ENCODE assay signal across 26 cellular contexts in the genomic region with DNA sequence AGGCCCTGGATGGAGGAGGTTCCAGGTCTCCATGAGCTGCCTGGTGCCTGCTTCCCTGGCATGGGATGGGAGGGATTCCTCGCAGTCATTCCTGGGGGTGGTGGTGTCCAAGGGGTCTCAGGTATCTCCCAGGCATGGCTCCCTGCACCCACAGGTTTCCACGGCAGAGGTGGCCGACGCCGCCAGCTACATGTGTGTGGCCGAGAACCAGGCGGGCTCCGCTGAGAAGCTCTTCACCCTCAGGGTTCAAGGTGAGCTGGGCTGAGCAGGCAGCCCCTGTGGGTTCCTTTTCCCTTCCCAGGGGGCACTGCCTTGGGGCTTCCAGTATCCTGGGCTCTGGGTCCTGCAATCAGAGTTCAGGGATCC.
"Had no signal": no experiment of that assay in that cellular context is flagged by ENCODE, and none has a peak within 500 bp of the region (broad histone marks: within the 10 kb centered on the region; RNA-seq: fewer than 3 reads in every experiment).

No MANE protein-coding gene starts in this region.

- H3K27ac ChIP-seq: stomach, suprapubic skin, testis, thoracic aorta, thyroid gland, tibial artery, tibial nerve, transverse colon, upper lobe of left lung, upper lobe of right lung, uterus, vagina had no signal

- H3K9me3 ChIP-seq: stomach, suprapubic skin, testis, thoracic aorta, thyroid gland, tibial artery, tibial nerve, transverse colon, upper lobe of left lung, upper lobe of right lung, uterus, vagina had no signal

- H3K4me3 ChIP-seq: stomach, suprapubic skin, testis, thoracic aorta, thyroid gland, tibial artery, tibial nerve, transverse colon, upper lobe of left lung, upper lobe of right lung, uterus, vagina had no signal

- FAIRE-seq: urothelium cell line had no signal

- H3K27me3 ChIP-seq: testis, thyroid gland, tibial nerve, transverse colon, upper lobe of left lung, upper lobe of right lung, uterus, vagina had no signal

- H3K36me3 ChIP-seq: suprapubic skin, thoracic aorta, thyroid gland, tibial artery, tibial nerve, transverse colon, upper lobe of left lung, upper lobe of right lung, uterus, vagina had no signal

- DNase-seq: stimulated activated CD4-positive, alpha-beta T cell treated with anti-CD3 and anti-CD28 coated beads, Interleukin-2, amount 100 ng/mL, for 48 hours; stimulated activated CD4-positive, alpha-beta T cell treated with anti-CD3 and anti-CD28 coated beads, Interleukin-4, amount 100 ng/mL, for 1 hour; stimulated activated CD4-positive, alpha-beta T cell treated with anti-CD3 and anti-CD28 coated beads, Interleukin-4, amount 100 ng/mL, for 24 hours; stimulated activated CD4-positive, alpha-beta T cell treated with anti-CD3 and anti-CD28 coated beads, Interleukin-4, amount 100 ng/mL, for 4 hours; stimulated activated CD8-positive, alpha-beta memory T cell treated with anti-CD3 and anti-CD28 coated beads, Interleukin-4, amount 100 ng/mL, for 48 hours; stimulated activated naive B cell treated with anti-CD40 and anti-IgM and Interleukin-4, amounts not matched to agents 10 μg/mL and 1 μg/mL and 100 μg/mL, for 72 hours; stimulated activated naive CD4-positive, alpha-beta T cell; stimulated activated naive CD4-positive, alpha-beta T cell treated with Interleukin-2 at 50 U/mL for 16 hours; stimulated activated naive CD8-positive, alpha-beta T cell treated with anti-CD3 and anti-CD28 coated beads, Interleukin-15, amount 100 ng/mL, for 72 hours; stimulated activated naive CD8-positive, alpha-beta T cell treated with anti-CD3 and anti-CD28 coated beads, Interleukin-15, Interleukin-2, amounts not matched to agents 100 U/mL and 50 U/mL, for 24 hours; stomach; testis; thyroid gland; tibial artery; transverse colon; trophoblast cell; upper lobe of right lung; uterus had no signal

- H3K4me1 ChIP-seq: stomach, suprapubic skin, testis, thyroid gland, tibial artery, tibial nerve, transverse colon, upper lobe of left lung, upper lobe of right lung, uterus, vagina had no signal

- ATAC-seq: stimulated activated effector memory CD8-positive, alpha-beta T cell treated with anti-CD3 and anti-CD28 coated beads, Interleukin-12 subunit alpha, Interleukin-12 subunit beta, amount 100 ng/mL, for 72 hours; stimulated activated memory B cell treated with anti-CD40 and anti-IgM and Interleukin-4, amounts not matched to agents 10 μg/mL and 1 μg/mL and 100 μg/mL, for 72 hours; stimulated activated naive B cell treated with anti-CD40 and anti-IgM and Interleukin-4, amounts not matched to agents 10 μg/mL and 1 μg/mL and 100 μg/mL, for 72 hours; stimulated activated naive CD8-positive, alpha-beta T cell treated with anti-CD3 and anti-CD28 coated beads, Interleukin-15, amount 100 ng/mL, for 72 hours; stimulated activated naive CD8-positive, alpha-beta T cell treated with anti-CD3 and anti-CD28 coated beads, Interleukin-15, Interleukin-2, amounts not matched to agents 100 U/mL and 50 U/mL, for 24 hours; upper lobe of right lung had no signal
